8 cellular contexts compared by ENCODE assay signal in genomic region chr5:98933446-98934072, GRCh38. TPM values are rescaled to one million over a fixed set of nuclear protein-coding genes. Genes with fewer than 3 reads are reported as not detected.
DNase-seq lines count a peak whose midpoint lies in the region; ATAC-seq and TF ChIP-seq lines count a peak whose summit lies in the region.

No MANE protein-coding gene starts in this region.

- peaks cover 28% of the 10 kb centered on the region for H3K36me3 Mint-ChIP-seq in activated T-cell treated with anti-CD3 and anti-CD28 coated beads, Interleukin-2, amount 50 U/mL, for 24 hours (ENCODE audit: low read depth)

- H3K36me3 ChIP-seq in stomach: no peaks in the 10 kb centered on the region
- no peaks in the 10 kb centered on the region for H3K36me3 ChIP-seq in H7 (replicated peaks; ENCODE audit: control insufficient read depth, insufficient read depth, low read length)

- no peaks in the 10 kb centered on the region for H3K9me3 Mint-ChIP-seq in activated T-cell treated with anti-CD3 and anti-CD28 coated beads, Interleukin-2, amount 50 U/mL, for 24 hours

- H3K27ac Mint-ChIP-seq in activated T-cell treated with anti-CD3 and anti-CD28 coated beads, Interleukin-2, amount 50 U/mL, for 24 hours: peak overlapping the region; percentile 100

- no peak for TF ChIP-seq CTCF in stomach (IDR thresholded peaks at IDR 0.05)

- no peak for TF ChIP-seq EP300 in stomach (IDR thresholded peaks at IDR 0.05)

- peaks cover 15 to 64% (median 34%) of the 10 kb centered on the region in 4 donors for H3K4me1 ChIP-seq in stomach

- peak; percentile 38 for ATAC-seq in HG03175 (IDR thresholded peaks at IDR 0.05; ENCODE audit: unreplicated experiment)

- H3K27ac ChIP-seq in stomach: peak overlapping the region in 4 of 5 donors; percentile 1 to 69 (median 34)

- no peak for TF ChIP-seq POLR2A in stomach (IDR thresholded peaks at IDR 0.05)

- no peaks in the 10 kb centered on the region for H3K27me3 Mint-ChIP-seq in activated T-cell treated with anti-CD3 and anti-CD28 coated beads, Interleukin-2, amount 50 U/mL, for 24 hours

- no peaks in the 10 kb centered on the region for H3K9me3 ChIP-seq in stomach

- peak overlapping the region; percentile 55 for H3K4me3 Mint-ChIP-seq in activated T-cell treated with anti-CD3 and anti-CD28 coated beads, Interleukin-2, amount 50 U/mL, for 24 hours

- DNase-seq in stimulated activated CD4-positive, alpha-beta T cell treated with anti-CD3 and anti-CD28 coated beads, Interleukin-2, amount 100 ng/mL, for 4 hours (ENCODE audit: low read depth): peak; percentile 12
- no peak for DNase-seq in stimulated activated CD4-positive, alpha-beta T cell treated with anti-CD3 and anti-CD28 coated beads, Interleukin-12 subunit alpha, Interleukin-12 subunit beta, amount 100 ng/mL, for 4 hours
- DNase-seq in activated T-cell treated with anti-CD3 and anti-CD28 coated beads, Interleukin-2, amount 50 U/mL, for 24 hours: peak; percentile 42
- DNase-seq in stomach (no peak), NCI-H2196 (lab: John Stamatoyannopoulos, UW; ENCODE audit: unreplicated experiment) (no peak), H7 (no peak), SK-N-DZ (ENCODE audit: low spot score) (no peak)

- H3K4me3 ChIP-seq in stomach: no peak overlapping the region
- no peak overlapping the region for H3K4me3 ChIP-seq in H7 (ENCODE audit: insufficient read depth, low read depth, low read length)

- WGBS in stomach, 5 donors: 72 to 81% (median 78%) methylated on average over 5 of the region's 5 CpGs

- H3K27me3 ChIP-seq in stomach (no peaks in the 10 kb centered on the region), H7 (ENCODE audit: control insufficient read depth, insufficient read depth, low read length) (no peaks in the 10 kb centered on the region)

- peaks cover 78% of the 10 kb centered on the region for H3K4me1 Mint-ChIP-seq in activated T-cell treated with anti-CD3 and anti-CD28 coated beads, Interleukin-2, amount 50 U/mL, for 24 hours (ENCODE audit: low read depth)

- intact Hi-C loops in stomach (cut with DNase I; ENCODE audit: low total_unique reads): loop anchor here (10.0 kb wide), 1 partner anchor 101 kb away; no protein-coding TSS in a partner anchor

RNA-seq across cellular contexts. Expression of gene CHD1, which starts 4.8 kb away (rescaled TPM):
- total RNA-seq in stomach: 100 to 1,000 TPM in 2 of 5 donors, 10 to 100 TPM in 3; 15.1 to 119 (median 50.0) TPM
- polyA plus RNA-seq in stomach: 10 to 100 TPM in 1 of 3 donors, 1 to 10 TPM in 2; 8.0 to 24.6 (median 9.6) TPM
- total RNA-seq in H7 (2014; rRNA removed; shearing (Covaris generic)): 40.7 and 60.4 TPM in 2 replicates
- 35.8 and 40.4 TPM in 2 replicates for polyA plus RNA-seq in SK-N-DZ (2014; cell fraction: cytosol; rRNA removed)
- 130 and 132 TPM in 2 replicates for polyA plus RNA-seq in SK-N-DZ (2014; cell fraction: nucleus; rRNA removed)

Comparison
In these comparisons a context has a peak if more than half of its experiments do, and no peak if none do; other contexts are left out.
1. DNase-seq: peak in stimulated activated CD4-positive, alpha-beta T cell treated with anti-CD3 and anti-CD28 coated beads, Interleukin-2, amount 100 ng/mL, for 4 hours (single experiment) and activated T-cell treated with anti-CD3 and anti-CD28 coated beads, Interleukin-2, amount 50 U/mL, for 24 hours (single experiment); none in stimulated activated CD4-positive, alpha-beta T cell treated with anti-CD3 and anti-CD28 coated beads, Interleukin-12 subunit alpha, Interleukin-12 subunit beta, amount 100 ng/mL, for 4 hours (single experiment), stomach (single experiment), NCI-H2196 (single experiment), H7 (single experiment) and SK-N-DZ (single experiment).